ENCODE assay signal across 9 cellular contexts in the genomic region with DNA sequence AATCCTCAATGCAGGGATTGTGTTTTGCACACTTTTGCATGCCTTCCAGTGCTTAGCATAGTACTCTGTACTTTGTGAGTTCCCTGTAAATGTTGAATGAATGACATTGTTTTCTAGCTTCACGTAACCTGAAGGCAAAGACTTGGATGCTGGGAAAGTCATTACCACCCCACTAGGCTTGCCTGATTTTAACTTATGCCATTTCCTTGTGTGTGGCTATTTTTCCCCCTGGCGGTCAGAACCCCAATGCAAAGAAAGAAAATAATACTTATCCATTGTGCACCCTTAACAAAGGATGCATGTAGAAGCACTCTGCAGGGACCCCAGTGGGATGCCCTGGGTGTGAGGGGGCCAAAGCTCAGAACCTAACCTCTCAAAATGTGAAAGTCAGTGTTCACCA. TPM values are rescaled to one million over a fixed set of nuclear protein-coding genes. Genes with fewer than 3 reads are reported as not detected.
A peak's percentile ranks its signal among the peaks of the same experiment; 100 is the strongest.
DNase-seq lines count a peak whose midpoint lies in the region; ATAC-seq and TF ChIP-seq lines count a peak whose summit lies in the region.
"Had no signal": no experiment of that assay in that cellular context is flagged by ENCODE, and none has a peak within 500 bp of the region (broad histone marks: within the 10 kb centered on the region; RNA-seq: fewer than 3 reads in every experiment).

No MANE protein-coding gene starts in this region.

- 0 out of 2 replicates have a peak overlapping the region, but pooled peaks have one; percentile 70 for H3K4me3 ChIP-seq in AG10803 (ENCODE audit: low read length)
- peak overlapping the region; percentile 44 for H3K4me3 ChIP-seq in WERI-Rb-1 (ENCODE audit: low read depth, low read length)
- H3K4me3 ChIP-seq in iPS-18a (ENCODE audit: low read length): peak overlapping the region; percentile 73
- no peak overlapping the region for H3K4me3 ChIP-seq in left lung

- H3K4me1 ChIP-seq in iPS-18a (ENCODE audit: control insufficient read depth, low read depth, low read length) (peaks cover 8% of the 10 kb centered on the region), left lung (peaks cover 0 to 24% of the 10 kb centered on the region in 2 donors)

- peak; percentile 56 for TF ChIP-seq CTCF in AG10803 (conservative IDR thresholded peaks at IDR 0.05; ENCODE audit: low read length)
- no peak for TF ChIP-seq CTCF in WERI-Rb-1 (IDR thresholded peaks at IDR 0.05; ENCODE audit: low read depth, low read length)
- no peak for TF ChIP-seq CTCF in left lung (IDR thresholded peaks at IDR 0.05)

- DNase-seq in AG10803 (ENCODE audit: low read depth) (peak; percentile 49), GM19238 (ENCODE audit: insufficient read length, low spot score) (peak; percentile 6), WERI-Rb-1 (peak; percentile 28), left lung (no peak), NCI-H2196 treated with DMSO at 0.1 percent for 48 hours (lab: John Stamatoyannopoulos, UW; ENCODE audit: unreplicated experiment) (no peak), RKO (ENCODE audit: low spot score) (no peak)

- H3K36me3 ChIP-seq in WERI-Rb-1 (no peaks in the 10 kb centered on the region), iPS-18a (ENCODE audit: control insufficient read depth, low read depth, low read length) (no peaks in the 10 kb centered on the region), left lung (no peaks in the 10 kb centered on the region)

- H3K9me3 ChIP-seq in WERI-Rb-1 (ENCODE audit: severe bottlenecking): no peaks in the 10 kb centered on the region
- H3K9me3 ChIP-seq in iPS-18a (ENCODE audit: control insufficient read depth, low read depth, low read length): no peaks in the 10 kb centered on the region
- no peaks in the 10 kb centered on the region for H3K9me3 ChIP-seq in left lung

- no peak overlapping the region for H3K27ac ChIP-seq in WERI-Rb-1
- no peak overlapping the region for H3K27ac ChIP-seq in iPS-18a (ENCODE audit: low read length)
- no peak overlapping the region for H3K27ac ChIP-seq in left lung
- H3K27ac ChIP-seq: HL-60 had no signal

- intact Hi-C loops in left lung (cut with DNase I): no loop called here

- ATAC-seq in left lung (no peak), GM21390 (IDR thresholded peaks at IDR 0.05; ENCODE audit: unreplicated experiment) (no peak)

- no peaks in the 10 kb centered on the region for H3K27me3 ChIP-seq in WERI-Rb-1 (ENCODE audit: insufficient read depth, low read depth, severe bottlenecking)
- peaks cover 58% of the 10 kb centered on the region for H3K27me3 ChIP-seq in iPS-18a (ENCODE audit: control insufficient read depth, insufficient read depth, low read length)
- H3K27me3 ChIP-seq in left lung: peaks cover 15 to 57% of the 10 kb centered on the region in 2 donors

- H3K9ac ChIP-seq in iPS-18a (ENCODE audit: low read length): no peak overlapping the region

RNA-seq across cellular contexts. Expression of a gene that starts 1.2 kb away (rescaled TPM):
- 1 to 10 TPM; 1.5 to 2.0 TPM for total RNA-seq in left lung

Comparison
In these comparisons a context has a peak if more than half of its experiments do, and no peak if none do; other contexts are left out.
1. DNase-seq: peak in AG10803 (single experiment), GM19238 (single experiment) and WERI-Rb-1 (single experiment); none in left lung (0 of 2), NCI-H2196 treated with DMSO at 0.1 percent for 48 hours (single experiment) and RKO (single experiment).
2. H3K4me3 ChIP-seq: peak in AG10803 (single experiment), WERI-Rb-1 (single experiment) and iPS-18a (single experiment); none in left lung (0 of 2).